Comparison of ENCODE assay signal across 21 cellular contexts in the genomic region with DNA sequence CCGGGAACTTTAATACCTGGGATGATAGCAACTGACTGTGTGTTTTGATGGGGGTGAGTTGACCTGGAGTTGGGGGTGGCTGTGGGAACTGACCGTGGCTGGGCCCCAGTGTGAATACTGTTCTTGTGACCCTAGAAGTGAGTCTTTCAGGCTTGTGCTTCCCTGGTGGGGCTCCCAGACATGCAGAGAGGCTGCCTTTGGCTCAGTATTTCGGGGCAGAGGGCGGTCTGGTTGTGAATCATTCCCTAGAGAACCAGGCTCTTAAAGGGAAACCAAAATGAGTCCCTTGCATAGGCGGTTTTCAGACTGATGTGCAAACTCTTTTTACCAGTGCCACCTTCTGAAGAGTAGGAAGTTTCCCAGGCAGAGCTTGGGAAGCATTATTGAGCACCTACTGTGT.
DNase-seq lines count a peak whose midpoint lies in the region; ATAC-seq and TF ChIP-seq lines count a peak whose summit lies in the region.
"Had no signal": no experiment of that assay in that cellular context is flagged by ENCODE, and none has a peak within 500 bp of the region (broad histone marks: within the 10 kb centered on the region; RNA-seq: fewer than 3 reads in every experiment).

No MANE protein-coding gene starts in this region.

- no peaks in the 10 kb centered on the region for H4K20me1 ChIP-seq in GM23248 (ENCODE audit: insufficient read depth)

- H3K4me3 ChIP-seq in GM23248 (no peak overlapping the region), WERI-Rb-1 (ENCODE audit: low read depth, low read length) (no peak overlapping the region), fibroblast of the aortic adventitia (ENCODE audit: low read depth, low read length) (no peak overlapping the region), stomach (no peak overlapping the region)
- H3K4me3 ChIP-seq: prostate gland, thoracic aorta had no signal

- no peaks in the 10 kb centered on the region for H3K4me1 Mint-ChIP-seq in stimulated activated effector memory CD8-positive, alpha-beta T cell treated with anti-CD3 and anti-CD28 coated beads, Interleukin-12 subunit alpha, Interleukin-12 subunit beta, amount 100 ng/mL, for 72 hours
- H3K4me1 Mint-ChIP-seq: neural crest cell had no signal

- WGBS in GM23248 (ENCODE audit: low coverage in 1 of 2, low lambda C conversion rate in 2 of 2, missing lambda C conversion rate in 2 of 2), 2 experiments: 81 to 91% methylated on average over 5 of the region's 5 CpGs
- 59 to 71% (median 65%) methylated on average over 5 of the region's 5 CpGs for WGBS in stomach, 5 donors

- no peaks in the 10 kb centered on the region for H3K79me2 ChIP-seq in GM23248 (ENCODE audit: insufficient read depth)

- no peaks in the 10 kb centered on the region for H3K9me3 ChIP-seq in GM23248 (ENCODE audit: low read depth)
- no peaks in the 10 kb centered on the region for H3K9me3 ChIP-seq in WERI-Rb-1 (ENCODE audit: severe bottlenecking)
- H3K9me3 ChIP-seq in stomach: peaks cover 0 to 4% (median 0%) of the 10 kb centered on the region in 4 donors
- H3K9me3 ChIP-seq: prostate gland, thoracic aorta had no signal

- intact Hi-C loops in stomach (cut with DNase I; ENCODE audit: low total_unique reads): no loop called here

- H3K27me3 ChIP-seq in GM23248 (replicated peaks; ENCODE audit: insufficient read depth) (no peaks in the 10 kb centered on the region), WERI-Rb-1 (ENCODE audit: insufficient read depth, low read depth, severe bottlenecking) (no peaks in the 10 kb centered on the region), stomach (peaks cover 0 to 5% (median 0%) of the 10 kb centered on the region in 3 donors)

- peaks cover 13% of the 10 kb centered on the region for H3K4me1 ChIP-seq in GM23248 (ENCODE audit: insufficient read depth)
- peaks cover 0 to 43% (median 12%) of the 10 kb centered on the region in 4 donors for H3K4me1 ChIP-seq in stomach
- H3K4me1 ChIP-seq: prostate gland had no signal

- H3K4me2 ChIP-seq in GM23248 (ENCODE audit: unreplicated experiment): no peak overlapping the region

- in situ Hi-C loops in GM23248 (cut with MboI): no loop called here

- no peaks in the 10 kb centered on the region for H3K9me2 ChIP-seq in GM23248 (ENCODE audit: insufficient read depth)

- no peak overlapping the region for H3K27ac ChIP-seq in GM23248
- H3K27ac ChIP-seq in WERI-Rb-1: peak overlapping the region; percentile 97
- H3K27ac ChIP-seq in stomach: peak overlapping the region; percentile 23 to 83 (median 69)
- H3K27ac ChIP-seq: prostate gland, thoracic aorta had no signal

- TF ChIP-seq POLR2A in stomach (IDR thresholded peaks at IDR 0.05): no peak

- no peak overlapping the region for H3K9ac ChIP-seq in GM23248

- H3K36me3 ChIP-seq in GM23248 (ENCODE audit: low read depth): no peaks in the 10 kb centered on the region
- H3K36me3 ChIP-seq in WERI-Rb-1: no peaks in the 10 kb centered on the region
- no peaks in the 10 kb centered on the region for H3K36me3 ChIP-seq in stomach
- H3K36me3 ChIP-seq: prostate gland, thoracic aorta had no signal

- ATAC-seq in stimulated activated effector memory CD8-positive, alpha-beta T cell treated with anti-CD3 and anti-CD28 coated beads, Interleukin-12 subunit alpha, Interleukin-12 subunit beta, amount 100 ng/mL, for 72 hours: no peak
- ATAC-seq in HG02623 (IDR thresholded peaks at IDR 0.05; ENCODE audit: unreplicated experiment): no peak
- ATAC-seq: activated naive CD4-positive, alpha-beta T cell treated with anti-CD3 and anti-CD28 coated beads, Interleukin-2, amount 50 U/mL, for 72 hours; SK-N-SH treated with all-trans-retinoic acid at 6 μM for 48 hours had no signal

- TF ChIP-seq CTCF in WERI-Rb-1 (IDR thresholded peaks at IDR 0.05; ENCODE audit: low read depth, low read length) (no peak), fibroblast of the aortic adventitia (IDR thresholded peaks at IDR 0.05; ENCODE audit: insufficient read depth, low read length) (no peak), stomach (IDR thresholded peaks at IDR 0.05) (no peak)

- no peak overlapping the region for H3K27ac Mint-ChIP-seq in stimulated activated effector memory CD8-positive, alpha-beta T cell treated with anti-CD3 and anti-CD28 coated beads, Interleukin-12 subunit alpha, Interleukin-12 subunit beta, amount 100 ng/mL, for 72 hours
- H3K27ac Mint-ChIP-seq: activated naive CD4-positive, alpha-beta T cell treated with anti-CD3 and anti-CD28 coated beads, Interleukin-2, amount 50 U/mL, for 72 hours had no signal

- DNase-seq in GM23248 (peak; percentile 20), WERI-Rb-1 (no peak), fibroblast of the aortic adventitia (ENCODE audit: low read depth) (peak; percentile 26), stomach (no peak), NOMO-1 (lab: John Stamatoyannopoulos, UW; ENCODE audit: unreplicated experiment in 2 of 2) (no peak)
- no peak for DNase-seq in stimulated activated effector memory CD8-positive, alpha-beta T cell treated with anti-CD3 and anti-CD28 coated beads, Interleukin-12 subunit alpha, Interleukin-12 subunit beta, amount 100 ng/mL, for 72 hours (ENCODE audit: low spot score in 2 of 2)
- DNase-seq: activated CD4-positive, alpha-beta T cell treated with anti-CD3 and anti-CD28 coated beads for 1 hour; Calu3; cortex of kidney; H7; KBM-7; midbrain; NCI-H187 treated with DMSO at 0.1 percent for 48 hours; NK-92 treated with Interleukin-12 subunit alpha and Interleukin-12 subunit beta, amount 100 ng/mL, for 24 hours; T1000 had no signal

- H2AFZ ChIP-seq in GM23248: peak overlapping the region; percentile 14; the same call in 1 of the 2 replicates

- no peak overlapping the region for H3K4me3 Mint-ChIP-seq in stimulated activated effector memory CD8-positive, alpha-beta T cell treated with anti-CD3 and anti-CD28 coated beads, Interleukin-12 subunit alpha, Interleukin-12 subunit beta, amount 100 ng/mL, for 72 hours
- H3K4me3 Mint-ChIP-seq: neural crest cell had no signal

- peaks cover under 1% of the 10 kb centered on the region for H3K36me3 Mint-ChIP-seq in stimulated activated effector memory CD8-positive, alpha-beta T cell treated with anti-CD3 and anti-CD28 coated beads, Interleukin-12 subunit alpha, Interleukin-12 subunit beta, amount 100 ng/mL, for 72 hours
- H3K36me3 Mint-ChIP-seq: activated naive CD4-positive, alpha-beta T cell treated with anti-CD3 and anti-CD28 coated beads, Interleukin-2, amount 50 U/mL, for 72 hours had no signal

- no peaks in the 10 kb centered on the region for H3F3A ChIP-seq in GM23248 (ENCODE audit: insufficient read depth)

- no peaks in the 10 kb centered on the region for H3K9me3 Mint-ChIP-seq in stimulated activated effector memory CD8-positive, alpha-beta T cell treated with anti-CD3 and anti-CD28 coated beads, Interleukin-12 subunit alpha, Interleukin-12 subunit beta, amount 100 ng/mL, for 72 hours
- H3K9me3 Mint-ChIP-seq: activated naive CD4-positive, alpha-beta T cell treated with anti-CD3 and anti-CD28 coated beads, Interleukin-2, amount 50 U/mL, for 72 hours had no signal

- TF ChIP-seq EP300 in stomach (IDR thresholded peaks at IDR 0.05): no peak

Comparison
In these comparisons a context has a peak if more than half of its experiments do, and no peak if none do; other contexts are left out.
1. DNase-seq: peak in GM23248 (single experiment) and fibroblast of the aortic adventitia (single experiment); none in WERI-Rb-1 (single experiment), stomach (single experiment), stimulated activated effector memory CD8-positive, alpha-beta T cell treated with anti-CD3 and anti-CD28 coated beads, Interleukin-12 subunit alpha, Interleukin-12 subunit beta, amount 100 ng/mL, for 72 hours (0 of 2) and NOMO-1 (0 of 2).